ENCODE assay signal across 15 cellular contexts in genomic region chr5:150297934-150298595, GRCh38. TPM values are rescaled to one million over a fixed set of nuclear protein-coding genes. Genes with fewer than 3 reads are reported as not detected.
"Had no signal": no experiment of that assay in that cellular context is flagged by ENCODE, and none has a peak within 500 bp of the region (broad histone marks: within the 10 kb centered on the region; RNA-seq: fewer than 3 reads in every experiment).

No MANE protein-coding gene starts in this region.

- H3K27ac ChIP-seq: psoas muscle, tibial nerve had no signal

- H3K4me2 ChIP-seq: SK-N-SH had no signal

- DNase-seq: activated CD4-positive, alpha-beta T cell treated with anti-CD3 and anti-CD28 coated beads, Interleukin-2, amount 10 ng/mL, durations not matched to agents 24 days and 14 days; activated naive CD4-positive, alpha-beta T cell treated with anti-CD3 and anti-CD28 coated beads for 36 hours; cortex of kidney; effector CD8-positive, alpha-beta T cell; hypothalamus; mucosa of descending colon; naive thymus-derived CD8-positive, alpha-beta T cell; nucleus accumbens; psoas muscle; SK-N-SH had no signal

- ATAC-seq: activated T-helper 17 cell treated with anti-CD3 and anti-CD28 coated beads, Interleukin-2, amount 50 U/mL, for 72 hours; naive thymus-derived CD8-positive, alpha-beta T cell; psoas muscle; WTC11 had no signal

- H3K4me3 ChIP-seq: lung, mucosa of descending colon, psoas muscle, tibial nerve had no signal

- H3K9me3 ChIP-seq: mucosa of descending colon, psoas muscle, SK-N-SH, tibial nerve had no signal

- H3K9ac ChIP-seq: SK-N-SH had no signal

RNA-seq across cellular contexts. Expression of gene ARSI, which starts 4.6 kb away (rescaled TPM):
- total RNA-seq: activated CD4-positive, alpha-beta T cell treated with anti-CD3 and anti-CD28 coated beads, Interleukin-2, amount 10 ng/mL, durations not matched to agents 24 days and 14 days; activated naive CD4-positive, alpha-beta T cell treated with anti-CD3 and anti-CD28 coated beads for 36 hours; activated T-helper 17 cell treated with anti-CD3 and anti-CD28 coated beads, Interleukin-2, amount 50 U/mL, for 72 hours; naive thymus-derived CD8-positive, alpha-beta T cell had no signal
- polyA plus RNA-seq: naive thymus-derived CD8-positive, alpha-beta T cell; psoas muscle had no signal

RNA-seq across cellular contexts. Expression of gene CAMK2A, which starts 8.5 kb away (rescaled TPM):
- total RNA-seq: activated CD4-positive, alpha-beta T cell treated with anti-CD3 and anti-CD28 coated beads, Interleukin-2, amount 10 ng/mL, durations not matched to agents 24 days and 14 days; activated naive CD4-positive, alpha-beta T cell treated with anti-CD3 and anti-CD28 coated beads for 36 hours; activated T-helper 17 cell treated with anti-CD3 and anti-CD28 coated beads, Interleukin-2, amount 50 U/mL, for 72 hours; glomerular endothelial cell; naive thymus-derived CD8-positive, alpha-beta T cell had no signal
- polyA plus RNA-seq: naive thymus-derived CD8-positive, alpha-beta T cell had no signal
